ENCODE assay signal across 1 cellular context in genomic region chr3:139506792-139507191, GRCh38.
TF ChIP-seq lines count a peak whose summit lies in the region.

No MANE protein-coding gene starts in this region.

TF ChIP-seq in HCT116, 20 proteins besides CTCF, POLR2A, EP300 and RAD21 (continued from another document):
- no peak for TF ChIP-seq ZNF274 (IDR thresholded peaks at IDR 0.05; ENCODE audit: low read depth, low read length)
- no peak for TF ChIP-seq JUND (IDR thresholded peaks at IDR 0.05)
- no peak for TF ChIP-seq MAX (IDR thresholded peaks at IDR 0.05)
- no peak for TF ChIP-seq ELF1 (IDR thresholded peaks at IDR 0.05; ENCODE audit: borderline replicate concordance, low read depth)
- no peak for TF ChIP-seq SP1 (IDR thresholded peaks at IDR 0.05; ENCODE audit: low read depth)
- TF ChIP-seq SRF (IDR thresholded peaks at IDR 0.05; ENCODE audit: low read depth): no peak
- TF ChIP-seq SIN3A (IDR thresholded peaks at IDR 0.05; ENCODE audit: low read depth): no peak
- TF ChIP-seq FOSL1 (IDR thresholded peaks at IDR 0.05; ENCODE audit: low read depth): no peak
- no peak for TF ChIP-seq TCF7L2 (IDR thresholded peaks at IDR 0.05; ENCODE audit: borderline replicate concordance, extremely low read depth, insufficient read depth, insufficient read length)
- no peak for TF ChIP-seq ZFX (IDR thresholded peaks at IDR 0.05)
